Comparison of ENCODE assay signal across 8 cellular contexts in genomic region chr5:179802950-179803562, GRCh38. TPM values are rescaled to one million over a fixed set of nuclear protein-coding genes. Genes with fewer than 3 reads are reported as not detected.
A peak's percentile ranks its signal among the peaks of the same experiment; 100 is the strongest.
DNase-seq lines count a peak whose midpoint lies in the region; ATAC-seq, FAIRE-seq and TF ChIP-seq lines count a peak whose summit lies in the region.

No MANE protein-coding gene starts in this region.

- intact Hi-C loops in GM12878 (cut with micrococcal nuclease; ENCODE audit: unreplicated experiment), result loop anchor here (1.0 kb wide), 1 partner anchor 172 kb away; no protein-coding TSS in a partner anchor

- no peaks in the 10 kb centered on the region for H3K9me3 Mint-ChIP-seq in T-helper 2 cell treated with Interferon-gamma antibody and Interleukin-4, amounts not matched to agents 5 μg/mL and 100 μg/mL, for 36 hours

- no peak for TF ChIP-seq RAD21 in GM12878 (IDR thresholded peaks at IDR 0.05; ENCODE audit: insufficient read depth, low read depth, low read length)

- ATAC-seq in GM12878, result no peak
- no peak for ATAC-seq in GM21576 (IDR thresholded peaks at IDR 0.05; ENCODE audit: unreplicated experiment)

- POLR2A ChIA-PET in GM12878 (lab: Charles Lee), result interaction anchor here (1.4 kb wide), 1 partner anchor 18 kb away, joined by 4 read pairs; the partner anchor contains the start of gene SQSTM1

- 68% methylated on average over 11 of the region's 11 CpGs for WGBS in GM12878 (ENCODE audit: insufficient coverage, insufficient replicate concordance, low lambda C conversion rate, missing lambda C conversion rate)

- CTCF ChIA-PET in GM12878 (lab: Yijun Ruan, JAX), result interaction anchor here (0.6 to 3.2 kb wide), 11 partner anchors 8 to 448 kb away, joined by 3 to 19 read pairs (median 5); partner anchors contain the start of genes MRNIP and SQSTM1

- H3K4me1 ChIP-seq in GM12878 (ENCODE audit: control insufficient read depth, insufficient read depth, low read length) (peaks cover 16% of the 10 kb centered on the region), neutrophil (ENCODE audit: control insufficient read depth in 1 of 2, insufficient read depth in 1 of 2, low read depth in 1 of 2, low read length in 1 of 2) (peaks cover 46 to 56% of the 10 kb centered on the region in 2 experiments)

- RAD21 ChIA-PET in GM12878 (lab: Charles Lee; ENCODE audit: unreplicated experiment), result interaction anchor here (1.0 to 1.7 kb wide), 5 partner anchors 15 to 104 kb away, joined by 3 to 6 read pairs (median 4); no protein-coding TSS in a partner anchor

- H3K9ac ChIP-seq in GM12878 (ENCODE audit: control insufficient read depth, insufficient read depth, low read length), result no peak overlapping the region

- H3K27me3 ChIP-seq in GM12878 (replicated peaks in 1 of 2; ENCODE audit: control insufficient read depth in 2 of 2, insufficient read depth in 2 of 2, low read length in 1 of 2) (no peaks in the 10 kb centered on the region), neutrophil (no peaks in the 10 kb centered on the region)

- DNase-seq in NCI-H2171 treated with DMSO at 0.1 percent for 48 hours (lab: John Stamatoyannopoulos, UW) (peak; percentile 5), NCI-H2171 (lab: John Stamatoyannopoulos, UW) (no peak), NCI-H146 treated with DMSO at 0.1 percent for 48 hours (lab: John Stamatoyannopoulos, UW; ENCODE audit: unreplicated experiment) (peak; percentile 72), GM12878 (ENCODE audit: low read depth, low spot score) (no peak), NOMO-1 treated with DMSO at 0.1 percent for 48 hours (lab: John Stamatoyannopoulos, UW; ENCODE audit: unreplicated experiment) (no peak)
- no peak for DNase-seq in T-helper 2 cell treated with Interferon-gamma antibody and Interleukin-4, amounts not matched to agents 5 μg/mL and 100 μg/mL, for 36 hours (ENCODE audit: low spot score)

- H3K4me1 Mint-ChIP-seq in T-helper 2 cell treated with Interferon-gamma antibody and Interleukin-4, amounts not matched to agents 5 μg/mL and 100 μg/mL, for 36 hours (ENCODE audit: low read depth), result peaks cover 23% of the 10 kb centered on the region

- no TSS peak for BruUV-seq in GM12878 (replicated peaks; lab: Mats Ljungman, UMichigan)

- H3K4me3 ChIP-seq in GM12878 (no peak overlapping the region), neutrophil (ENCODE audit: low read depth in 1 of 2, low read length in 1 of 2) (peak overlapping the region in 1 of 2 experiments; percentile 39)

- peaks cover 31% of the 10 kb centered on the region for H3K79me2 ChIP-seq in GM12878 (ENCODE audit: control insufficient read depth, insufficient read depth, low read length)

- in situ Hi-C loops in GM12878 (cut with MboI), result loop anchor here (5.0 to 25.0 kb wide), 2 partner anchors 109 to 1009 kb away; partner anchors contain the start of gene MGAT1

- H3K4me2 ChIP-seq in GM12878 (ENCODE audit: control insufficient read depth, insufficient read depth), result no peak overlapping the region

- H3K36me3 ChIP-seq in GM12878 (ENCODE audit: control insufficient read depth in 2 of 2, insufficient read depth in 2 of 2, low read length in 1 of 2) (peaks cover 0 to 11% of the 10 kb centered on the region in 2 experiments; a peak in 2 of 4 replicates), neutrophil (peaks cover 32% of the 10 kb centered on the region)

- no peak for TF ChIP-seq CTCF in GM12878 (IDR thresholded peaks at IDR 0.05 in 2 of 3, conservative IDR thresholded peaks at IDR 0.05 in 1 of 3; ENCODE audit: control insufficient read depth in 2 of 3, extremely low read depth in 1 of 3, insufficient read depth in 1 of 3, low read depth in 3 of 3, low read length in 3 of 3)
- no peak for TF ChIP-seq CTCF in neutrophil (IDR thresholded peaks at IDR 0.05)

- no peak for TF ChIP-seq EP300 in GM12878 (IDR thresholded peaks at IDR 0.05; ENCODE audit: borderline replicate concordance in 1 of 2, control insufficient read depth in 1 of 2, low read depth in 2 of 2, low read length in 2 of 2)

- H3K36me3 Mint-ChIP-seq in T-helper 2 cell treated with Interferon-gamma antibody and Interleukin-4, amounts not matched to agents 5 μg/mL and 100 μg/mL, for 36 hours (ENCODE audit: low read depth), result peaks cover 19% of the 10 kb centered on the region

- H2AFZ ChIP-seq in GM12878 (ENCODE audit: control insufficient read depth, low read depth, low read length), result no peak overlapping the region

- no peak overlapping the region for H3K4me3 Mint-ChIP-seq in T-helper 2 cell treated with Interferon-gamma antibody and Interleukin-4, amounts not matched to agents 5 μg/mL and 100 μg/mL, for 36 hours

- no peaks in the 10 kb centered on the region for H4K20me1 ChIP-seq in GM12878 (ENCODE audit: control insufficient read depth, insufficient read depth)

- no peak overlapping the region for H3K27ac Mint-ChIP-seq in T-helper 2 cell treated with Interferon-gamma antibody and Interleukin-4, amounts not matched to agents 5 μg/mL and 100 μg/mL, for 36 hours

- SMC1A ChIA-PET in GM12878 (lab: Charles Lee; ENCODE audit: uncharacterized antibody, unreplicated experiment), result interaction anchor here (1.1 to 1.6 kb wide), 4 partner anchors 53 to 172 kb away, joined by 3 to 7 read pairs (median 6); partner anchors contain the start of gene MRNIP

- H3K9me3 ChIP-seq in GM12878 (replicated peaks; ENCODE audit: control insufficient read depth, insufficient read depth, low read length) (no peaks in the 10 kb centered on the region), neutrophil (no peaks in the 10 kb centered on the region)

- no peak for TF ChIP-seq POLR2A in GM12878 (IDR thresholded peaks at IDR 0.05; ENCODE audit: low read depth, low read length)

- FAIRE-seq in GM12878 (lab: Jason Lieb, UNC), result no peak

- H3K27ac ChIP-seq in GM12878 (ENCODE audit: control insufficient read depth, insufficient read depth) (no peak overlapping the region), neutrophil (peak overlapping the region; percentile 90)

- H3K27me3 Mint-ChIP-seq in T-helper 2 cell treated with Interferon-gamma antibody and Interleukin-4, amounts not matched to agents 5 μg/mL and 100 μg/mL, for 36 hours (ENCODE audit: low read depth), result no peaks in the 10 kb centered on the region

RNA-seq across cellular contexts. Expression of gene MGAT4B, which starts 3.6 kb away (rescaled TPM):
- total RNA-seq in GM12878 (2013; cell fraction: nucleolus; rRNA removed), result 94.1 and 97.6 TPM in 2 replicates
- total RNA-seq in GM12878 (2014; rRNA removed), result 44.7 and 46.0 TPM in 2 replicates
- total RNA-seq in GM12878 (2014; rRNA removed; fragmentation: Illumina TruSeq; extraction: Trizol), result 25.2 and 34.4 TPM in 2 replicates
- total RNA-seq in GM12878 (2021), result 66.2 and 82.5 TPM in 2 replicates
- 24.6 TPM for polyA plus RNA-seq in GM12878 (2011; ENCODE audit: low read depth)
- 24.5 and 42.8 TPM in 2 replicates for polyA plus RNA-seq in GM12878 (2011; rRNA removed)
- polyA plus RNA-seq in GM12878 (2011; cell fraction: cytosol; rRNA removed), result 57.3 and 70.6 TPM in 2 replicates
- 263 and 274 TPM in 2 replicates for polyA plus RNA-seq in GM12878 (2011; cell fraction: nucleus; rRNA removed)
- polyA plus RNA-seq in GM12878 (2012), result 44.2 and 50.9 TPM in 2 replicates
- polyA plus RNA-seq in GM12878 (2014; fragmentation: Illumina TruSeq; extraction: Trizol), result 27.2 and 33.3 TPM in 2 replicates
- polyA plus RNA-seq in GM12878 (2014; fragmentation: Nextera tagmentation; extraction: Ambion mirVana), result under 1 TPM in 1 of 2 experiments, not detected in 1; 0.60 TPM
- 59.3 and 69.7 TPM in 2 replicates for polyA plus RNA-seq in GM12878 (2014; rRNA removed)
- polyA plus RNA-seq in GM12878 (2016; fragmentation: Nextera tagmentation; extraction: Ambion mirVana), result 1 to 10 TPM; 7.6 to 8.3 TPM
- 41.5 and 69.5 TPM in 2 replicates for polyA minus RNA-seq in GM12878 (2011; rRNA and poly(A)+ RNA removed)
- 23.1 and 28.3 TPM in 2 replicates for polyA minus RNA-seq in GM12878 (2011; cell fraction: cytosol; rRNA and poly(A)+ RNA removed)
- polyA minus RNA-seq in GM12878 (2011; cell fraction: nucleus; rRNA and poly(A)+ RNA removed), result 83.3 and 122 TPM in 2 replicates

RNA-seq across cellular contexts. Expression of gene LTC4S, which starts 9.3 kb away (rescaled TPM):
- total RNA-seq in GM12878 (2013; cell fraction: nucleolus; rRNA removed), result 1.1 and 1.8 TPM in 2 replicates
- 1.1 and 1.8 TPM in 2 replicates for total RNA-seq in GM12878 (2014; rRNA removed)
- not detected in 2 replicates for total RNA-seq in GM12878 (2014; rRNA removed; fragmentation: Illumina TruSeq; extraction: Trizol)
- total RNA-seq in GM12878 (2021), result 2.0 and 3.6 TPM in 2 replicates
- polyA plus RNA-seq in GM12878 (2011; ENCODE audit: low read depth), result not detected
- not detected in 2 replicates for polyA plus RNA-seq in GM12878 (2011; rRNA removed)
- polyA plus RNA-seq in GM12878 (2011; cell fraction: cytosol; rRNA removed), result 0.13 and 0.20 TPM in 2 replicates
- polyA plus RNA-seq in GM12878 (2011; cell fraction: nucleus; rRNA removed), result 0.33 and 0.50 TPM in 2 replicates
- 0.66 TPM in 1 of 2 replicates, not detected in the other for polyA plus RNA-seq in GM12878 (2012)
- not detected in 2 replicates for polyA plus RNA-seq in GM12878 (2014; fragmentation: Illumina TruSeq; extraction: Trizol)
- polyA plus RNA-seq in GM12878 (2014; fragmentation: Nextera tagmentation; extraction: Ambion mirVana), result not detected
- 1.6 and 2.0 TPM in 2 replicates for polyA plus RNA-seq in GM12878 (2014; rRNA removed)
- polyA plus RNA-seq in GM12878 (2016; fragmentation: Nextera tagmentation; extraction: Ambion mirVana), result 1 to 10 TPM in 1 of 2 experiments, under 1 TPM in 1; 0.78 to 1.3 TPM
- not detected in 2 replicates for polyA minus RNA-seq in GM12878 (2011; rRNA and poly(A)+ RNA removed)
- polyA minus RNA-seq in GM12878 (2011; cell fraction: cytosol; rRNA and poly(A)+ RNA removed), result not detected in 2 replicates
- 0.73 and 0.77 TPM in 2 replicates for polyA minus RNA-seq in GM12878 (2011; cell fraction: nucleus; rRNA and poly(A)+ RNA removed)

RNA-seq across cellular contexts. Expression of gene SQSTM1, which starts 17.6 kb away (rescaled TPM):
- 109 and 123 TPM in 2 replicates for total RNA-seq in GM12878 (2013; cell fraction: nucleolus; rRNA removed)
- total RNA-seq in GM12878 (2014; rRNA removed) (127 and 138 TPM in 2 replicates), GM12878 (2014; rRNA removed; fragmentation: Illumina TruSeq; extraction: Trizol) (43.7 and 45.0 TPM in 2 replicates), GM12878 (2021) (105 and 106 TPM in 2 replicates)
- 45.8 TPM for polyA plus RNA-seq in GM12878 (2011; ENCODE audit: low read depth)
- polyA plus RNA-seq in GM12878 (2011; rRNA removed) (33.6 and 53.8 TPM in 2 replicates), GM12878 (2014; fragmentation: Illumina TruSeq; extraction: Trizol) (23.8 and 54.0 TPM in 2 replicates), GM12878 (2014; fragmentation: Nextera tagmentation; extraction: Ambion mirVana) (1 to 10 TPM; 6.3 to 8.1 TPM), GM12878 (2014; rRNA removed) (70.1 and 75.3 TPM in 2 replicates), GM12878 (2016; fragmentation: Nextera tagmentation; extraction: Ambion mirVana) (100 to 1,000 TPM; 117 to 127 TPM)
- polyA plus RNA-seq in GM12878 (2011; cell fraction: cytosol; rRNA removed), result 81.2 and 91.2 TPM in 2 replicates
- 114 and 124 TPM in 2 replicates for polyA plus RNA-seq in GM12878 (2011; cell fraction: nucleus; rRNA removed)
- 128 and 145 TPM in 2 replicates for polyA plus RNA-seq in GM12878 (2012)
- 32.2 and 65.4 TPM in 2 replicates for polyA minus RNA-seq in GM12878 (2011; rRNA and poly(A)+ RNA removed)
- polyA minus RNA-seq in GM12878 (2011; cell fraction: cytosol; rRNA and poly(A)+ RNA removed), result 73.9 and 76.5 TPM in 2 replicates
- polyA minus RNA-seq in GM12878 (2011; cell fraction: nucleus; rRNA and poly(A)+ RNA removed), result 135 and 203 TPM in 2 replicates

RNA-seq across cellular contexts. Expression of gene MRNIP, which starts 55.6 kb away (rescaled TPM):
- total RNA-seq in GM12878 (2013; cell fraction: nucleolus; rRNA removed), result 156 and 160 TPM in 2 replicates
- 16.2 and 17.7 TPM in 2 replicates for total RNA-seq in GM12878 (2014; rRNA removed)
- total RNA-seq in GM12878 (2014; rRNA removed; fragmentation: Illumina TruSeq; extraction: Trizol), result 7.8 and 10.5 TPM in 2 replicates
- 13.3 and 17.4 TPM in 2 replicates for total RNA-seq in GM12878 (2021)
- 15.8 TPM for polyA plus RNA-seq in GM12878 (2011; ENCODE audit: low read depth)
- 30.4 and 30.9 TPM in 2 replicates for polyA plus RNA-seq in GM12878 (2011; rRNA removed)
- polyA plus RNA-seq in GM12878 (2011; cell fraction: cytosol; rRNA removed), result 35.9 and 43.8 TPM in 2 replicates
- 161 and 182 TPM in 2 replicates for polyA plus RNA-seq in GM12878 (2011; cell fraction: nucleus; rRNA removed)
- polyA plus RNA-seq in GM12878 (2012), result 21.8 and 22.8 TPM in 2 replicates
- polyA plus RNA-seq in GM12878 (2014; fragmentation: Illumina TruSeq; extraction: Trizol), result 9.7 and 12.3 TPM in 2 replicates
- 10 to 100 TPM in 1 of 2 experiments, 1 to 10 TPM in 1; 2.4 to 13.6 TPM for polyA plus RNA-seq in GM12878 (2014; fragmentation: Nextera tagmentation; extraction: Ambion mirVana)
- polyA plus RNA-seq in GM12878 (2014; rRNA removed), result 28.3 and 28.9 TPM in 2 replicates
- polyA plus RNA-seq in GM12878 (2016; fragmentation: Nextera tagmentation; extraction: Ambion mirVana), result 10 to 100 TPM; 10.0 to 12.7 TPM
- 9.7 and 17.6 TPM in 2 replicates for polyA minus RNA-seq in GM12878 (2011; rRNA and poly(A)+ RNA removed)
- 4.4 and 5.6 TPM in 2 replicates for polyA minus RNA-seq in GM12878 (2011; cell fraction: cytosol; rRNA and poly(A)+ RNA removed)
- polyA minus RNA-seq in GM12878 (2011; cell fraction: nucleus; rRNA and poly(A)+ RNA removed), result 15.0 and 23.3 TPM in 2 replicates

Comparison
In these comparisons a context has a peak if more than half of its experiments do, and no peak if none do; other contexts are left out.
1. DNase-seq: peak in NCI-H2171 treated with DMSO at 0.1 percent for 48 hours (single experiment) and NCI-H146 treated with DMSO at 0.1 percent for 48 hours (single experiment); none in NCI-H2171 (single experiment), GM12878 (single experiment), T-helper 2 cell treated with Interferon-gamma antibody and Interleukin-4, amounts not matched to agents 5 μg/mL and 100 μg/mL, for 36 hours (single experiment) and NOMO-1 treated with DMSO at 0.1 percent for 48 hours (single experiment).